Comparison of ENCODE assay signal across 8 cellular contexts in the genomic region with DNA sequence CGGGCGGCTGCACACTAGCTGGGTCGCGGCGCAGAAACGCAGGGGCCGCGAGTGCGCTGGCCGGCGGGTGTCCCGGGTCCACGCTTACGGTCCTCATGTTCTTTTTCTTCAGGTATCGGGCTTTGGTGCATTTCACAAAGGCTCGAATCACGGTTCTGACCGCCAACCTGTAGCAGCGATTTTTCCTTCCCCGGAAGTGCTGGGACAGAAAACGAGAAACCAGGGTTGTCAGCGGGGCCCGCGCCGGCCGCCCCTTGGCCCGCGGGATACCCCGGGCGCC. TPM values are rescaled to one million over a fixed set of nuclear protein-coding genes. Genes with fewer than 3 reads are reported as not detected.
DNase-seq lines count a peak whose midpoint lies in the region; ATAC-seq and TF ChIP-seq lines count a peak whose summit lies in the region.

No MANE protein-coding gene starts in this region.

- POLR2A ChIA-PET in naive thymus-derived CD8-positive, alpha-beta T cell (lab: Charles Lee): interaction anchor here (0.7 to 5.7 kb wide), 14 partner anchors 8 to 207 kb away, joined by 3 to 70 read pairs (median 5); a partner anchor contains a TSS

- ATAC-seq in naive thymus-derived CD8-positive, alpha-beta T cell: peak in 1 of 2 donors; percentile 1

- DNase-seq in colonic mucosa (no peak), Kasumi-1 (lab: John Stamatoyannopoulos, UW) (no peak), glomerular visceral epithelial cell (ENCODE audit: extremely low spot score) (no peak), EL (no peak), MV-4-11 (lab: John Stamatoyannopoulos, UW) (no peak)
- DNase-seq in naive thymus-derived CD8-positive, alpha-beta T cell: no peak

- no peak for TF ChIP-seq CTCF in colonic mucosa (IDR thresholded peaks at IDR 0.05)

- H3K4me1 ChIP-seq in ES-I3 (ENCODE audit: insufficient read depth, low read length) (peaks cover 11% of the 10 kb centered on the region), HUES6 (ENCODE audit: control insufficient read depth, insufficient read depth, low read length) (peaks cover 36% of the 10 kb centered on the region), colonic mucosa (peaks cover 11% of the 10 kb centered on the region)

- no peaks in the 10 kb centered on the region for H3K27me3 ChIP-seq in HUES6 (ENCODE audit: control insufficient read depth, insufficient read depth, low read length)
- no peaks in the 10 kb centered on the region for H3K27me3 ChIP-seq in colonic mucosa

- no peaks in the 10 kb centered on the region for H3K9me3 ChIP-seq in ES-I3 (ENCODE audit: control insufficient read depth, insufficient read depth, low read length)
- H3K9me3 ChIP-seq in HUES6 (ENCODE audit: control insufficient read depth, insufficient read depth, low read depth, low read length): peaks cover 2% of the 10 kb centered on the region
- H3K9me3 ChIP-seq in colonic mucosa: no peaks in the 10 kb centered on the region

- H3K27me3 Mint-ChIP-seq in naive thymus-derived CD8-positive, alpha-beta T cell: no peaks in the 10 kb centered on the region

- H3K9ac ChIP-seq in ES-I3 (ENCODE audit: low read depth, low read length) (peak overlapping the region; percentile 91), HUES6 (ENCODE audit: low read length) (peak overlapping the region; percentile 99), colonic mucosa (ENCODE audit: low read depth in 2 of 2, low read length in 2 of 2) (peak overlapping the region; percentile 70 to 84)

- peak overlapping the region; percentile 97 for H3K27ac ChIP-seq in HUES6 (ENCODE audit: low read depth, low read length)
- H3K27ac ChIP-seq in colonic mucosa: peak overlapping the region; percentile 78

- intact Hi-C loops in colonic mucosa (cut with DNase I): no loop called here

- H3K27ac Mint-ChIP-seq in naive thymus-derived CD8-positive, alpha-beta T cell: peak overlapping the region in 9 of 10 donors; percentile 89 to 98 (median 95)

- H3K4me3 ChIP-seq in HUES6 (ENCODE audit: low read depth, low read length) (peak overlapping the region; percentile 98), colonic mucosa (peak overlapping the region; percentile 91)

- peak overlapping the region; percentile 88 to 97 (median 92) for H3K4me3 Mint-ChIP-seq in naive thymus-derived CD8-positive, alpha-beta T cell

- H3K36me3 Mint-ChIP-seq in naive thymus-derived CD8-positive, alpha-beta T cell: peaks cover 0 to 44% (median 7%) of the 10 kb centered on the region in 3 donors

- H3K36me3 ChIP-seq in ES-I3 (ENCODE audit: insufficient read depth, low read length) (peaks cover 20% of the 10 kb centered on the region), HUES6 (ENCODE audit: control insufficient read depth, insufficient read depth, low read length) (peaks cover 56% of the 10 kb centered on the region), colonic mucosa (no peaks in the 10 kb centered on the region)

- no peaks in the 10 kb centered on the region for H3K9me3 Mint-ChIP-seq in naive thymus-derived CD8-positive, alpha-beta T cell

- peaks cover 17 to 60% (median 39%) of the 10 kb centered on the region in 4 donors for H3K4me1 Mint-ChIP-seq in naive thymus-derived CD8-positive, alpha-beta T cell

RNA-seq across cellular contexts. Expression of a gene that starts 0.3 kb away (rescaled TPM):
- 100 to 1,000 TPM in 1 of 2 donors, 10 to 100 TPM in 1; 88.1 to 143 TPM for total RNA-seq in colonic mucosa
- 100 to 1,000 TPM; 162 to 165 TPM for total RNA-seq in naive thymus-derived CD8-positive, alpha-beta T cell
- 100 to 1,000 TPM; 203 to 233 (median 224) TPM for polyA plus RNA-seq in naive thymus-derived CD8-positive, alpha-beta T cell

RNA-seq across cellular contexts. Expression of a gene that starts 7.6 kb away (rescaled TPM):
- total RNA-seq in colonic mucosa: 100 to 1,000 TPM in 1 of 2 donors, 10 to 100 TPM in 1; 92.3 to 104 TPM
- 100 to 1,000 TPM; 399 to 406 TPM for total RNA-seq in naive thymus-derived CD8-positive, alpha-beta T cell
- polyA plus RNA-seq in naive thymus-derived CD8-positive, alpha-beta T cell: 10 to 100 TPM; 13.4 to 28.1 (median 13.7) TPM

RNA-seq across cellular contexts. Expression of a gene that starts 14.3 kb away (rescaled TPM):
- 1 to 10 TPM in 1 of 2 donors, under 1 TPM in 1; 0.57 to 2.0 TPM for total RNA-seq in colonic mucosa
- not detected for total RNA-seq in naive thymus-derived CD8-positive, alpha-beta T cell
- polyA plus RNA-seq in naive thymus-derived CD8-positive, alpha-beta T cell: not detected

RNA-seq across cellular contexts. Expression of a gene that starts 28.7 kb away (rescaled TPM):
- total RNA-seq in colonic mucosa: 10 to 100 TPM; 43.5 to 74.0 TPM
- total RNA-seq in naive thymus-derived CD8-positive, alpha-beta T cell: not detected
- polyA plus RNA-seq in naive thymus-derived CD8-positive, alpha-beta T cell: not detected

RNA-seq across cellular contexts. Expression of a gene that starts 31.8 kb away (rescaled TPM):
- 100 to 1,000 TPM; 179 to 332 TPM for total RNA-seq in colonic mucosa
- total RNA-seq in naive thymus-derived CD8-positive, alpha-beta T cell: 10 to 100 TPM; 68.0 to 70.3 TPM
- 100 to 1,000 TPM; 146 to 169 (median 168) TPM for polyA plus RNA-seq in naive thymus-derived CD8-positive, alpha-beta T cell
